ENCODE assay signal across 1 cellular context in the genomic region with DNA sequence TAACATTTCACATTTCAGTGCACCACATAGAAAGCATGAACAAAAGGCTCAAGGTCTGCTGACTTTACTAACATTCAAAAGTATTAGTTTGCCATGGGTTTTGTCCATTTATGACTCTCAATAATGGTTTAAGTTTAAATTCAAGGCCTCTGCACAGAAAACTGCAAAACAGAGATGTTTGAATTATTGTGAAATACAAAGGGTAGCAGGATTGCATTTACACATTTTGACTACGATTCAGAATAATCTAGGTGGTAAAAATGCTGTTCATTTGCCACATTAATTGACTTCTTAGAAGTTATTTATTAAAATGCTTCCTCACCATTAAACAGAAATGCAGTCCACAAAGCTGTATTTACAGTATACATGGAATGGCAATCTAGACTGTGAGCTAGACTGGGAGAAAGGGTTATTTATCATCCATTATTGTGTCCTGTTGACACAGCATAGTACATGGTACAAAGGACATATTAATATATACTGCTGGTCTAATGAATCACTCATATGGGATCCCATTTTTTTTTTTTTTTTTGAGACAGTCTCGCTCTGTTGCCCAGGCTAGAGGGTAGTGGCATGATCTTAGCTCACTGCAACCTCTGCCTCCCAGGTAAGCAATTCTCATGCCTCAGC.
TF ChIP-seq lines count a peak whose summit lies in the region.

No MANE protein-coding gene starts in this region.

TF ChIP-seq in GM23338, 12 proteins besides CTCF, POLR2A, EP300 and RAD21 (continued from another document):
- TF ChIP-seq ZNF462 (CRISPR knock-in tag; IDR thresholded peaks at IDR 0.05), result no peak
- TF ChIP-seq ZNF331 (CRISPR knock-in tag; IDR thresholded peaks at IDR 0.05; ENCODE audit: low read depth), result no peak
- TF ChIP-seq POLR2AphosphoS5 (IDR thresholded peaks at IDR 0.05; ENCODE audit: low read depth), result no peak
- no peak for TF ChIP-seq ETS1 (IDR thresholded peaks at IDR 0.05)
- no peak for TF ChIP-seq CREB1 (CRISPR knock-in tag; IDR thresholded peaks at IDR 0.05; ENCODE audit: low read depth)
TF ChIP-seq in GM23338: peak in this region for 0.
